In the genomic region with DNA sequence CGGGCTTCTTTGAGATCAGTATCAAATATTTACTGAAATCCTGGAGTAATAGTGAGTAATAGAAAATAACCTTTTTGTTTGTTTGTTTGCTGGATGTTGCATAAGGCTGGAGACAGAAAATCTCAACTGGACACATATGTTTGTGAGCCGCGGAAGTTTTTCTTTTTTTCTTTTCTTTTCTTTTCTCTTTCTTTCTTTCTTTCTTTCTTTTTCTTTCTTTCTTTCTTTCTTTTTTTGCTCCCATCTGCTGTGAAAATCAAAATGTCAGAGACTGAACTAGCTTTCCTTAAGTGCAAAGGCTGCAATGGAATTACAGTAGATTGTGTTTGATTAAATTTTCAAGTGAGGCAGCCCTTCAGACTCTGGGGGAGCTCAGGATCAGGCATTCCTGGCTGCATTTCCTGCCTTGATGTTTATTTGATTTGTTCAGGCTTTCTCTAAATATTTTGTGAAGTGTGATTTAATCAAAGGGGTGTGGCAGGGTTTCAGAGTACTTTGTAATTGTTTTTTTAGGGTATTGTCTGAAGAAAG, we compare ENCODE assay signal across 8 cellular contexts. TPM values are rescaled to one million over a fixed set of nuclear protein-coding genes. Genes with fewer than 3 reads are reported as not detected.
A peak's percentile ranks its signal among the peaks of the same experiment; 100 is the strongest.
DNase-seq lines count a peak whose midpoint lies in the region; ATAC-seq and TF ChIP-seq lines count a peak whose summit lies in the region.

No MANE protein-coding gene starts in this region.

- H3K4me3 ChIP-seq in Caco-2 (ENCODE audit: low read depth, low read length) (peak overlapping the region; percentile 64), neuron (ENCODE audit: low read length) (peak overlapping the region; percentile 79)

- ATAC-seq in effector memory CD8-positive, alpha-beta T cell (replicated peaks): no peak
- no peak for ATAC-seq in GM18909 (IDR thresholded peaks at IDR 0.05; ENCODE audit: poor library complexity, unreplicated experiment)
- no peak for ATAC-seq in GM18511 (IDR thresholded peaks at IDR 0.05; ENCODE audit: unreplicated experiment)
- no peak for ATAC-seq in HG03039 (IDR thresholded peaks at IDR 0.05; ENCODE audit: unreplicated experiment)

- H3K9me3 Mint-ChIP-seq in Caco-2 (ENCODE audit: unreplicated experiment): no peaks in the 10 kb centered on the region
- H3K9me3 Mint-ChIP-seq in effector memory CD8-positive, alpha-beta T cell: no peaks in the 10 kb centered on the region

- H3K27ac Mint-ChIP-seq in Caco-2 (ENCODE audit: unreplicated experiment): peak overlapping the region; percentile 83
- H3K27ac Mint-ChIP-seq in effector memory CD8-positive, alpha-beta T cell: peak overlapping the region; percentile 24 to 42

- peak overlapping the region; percentile 78 for H3K4me3 Mint-ChIP-seq in Caco-2 (ENCODE audit: unreplicated experiment)
- peak overlapping the region; percentile 70 to 77 for H3K4me3 Mint-ChIP-seq in effector memory CD8-positive, alpha-beta T cell

- H3K9me3 ChIP-seq in Caco-2: no peaks in the 10 kb centered on the region
- no peaks in the 10 kb centered on the region for H3K9me3 ChIP-seq in neuron (ENCODE audit: low read length)

- POLR2A ChIA-PET in Caco-2 (lab: Charles Lee): interaction anchor here (0.8 kb wide), 1 partner anchor 283 kb away, joined by 3 read pairs; no protein-coding TSS in a partner anchor

- DNase-seq in Caco-2 (no peak), NCI-H69 (lab: John Stamatoyannopoulos, UW) (peak; percentile 45), GM20000 (ENCODE audit: low spot score) (no peak)
- no peak for DNase-seq in effector memory CD8-positive, alpha-beta T cell

- no TSS peak for BruUV-seq in Caco-2 (replicated peaks; lab: Mats Ljungman, UMichigan)

- intact Hi-C loops in Caco-2 (cut with micrococcal nuclease; ENCODE audit: unreplicated experiment): loop anchor here (1.0 to 5.0 kb wide), 5 partner anchors 27 to 195 kb away; no protein-coding TSS in a partner anchor

- H3K27me3 ChIP-seq in Caco-2 (replicated peaks; ENCODE audit: control insufficient read depth, insufficient read depth, low read length): no peaks in the 10 kb centered on the region
- H3K27me3 ChIP-seq in neuron (ENCODE audit: insufficient read depth, low read length): no peaks in the 10 kb centered on the region

- H3K36me3 Mint-ChIP-seq in Caco-2 (ENCODE audit: insufficient read depth, unreplicated experiment): peaks cover 11% of the 10 kb centered on the region
- peaks cover 5% of the 10 kb centered on the region for H3K36me3 Mint-ChIP-seq in effector memory CD8-positive, alpha-beta T cell (ENCODE audit: insufficient read depth)

- peak overlapping the region; percentile 78 for H2AFZ ChIP-seq in neuron (ENCODE audit: low read depth, low read length)

- H3K4me1 ChIP-seq in Caco-2: peaks cover 21% of the 10 kb centered on the region
- H3K4me1 ChIP-seq in neuron (ENCODE audit: insufficient read depth, low read length): peaks cover 30% of the 10 kb centered on the region

- CTCF ChIA-PET in Caco-2 (lab: Charles Lee): interaction anchor here (0.6 to 1.2 kb wide), 3 partner anchors 25 to 283 kb away, joined by 3 to 5 read pairs (median 3); a partner anchor contains a TSS

- TF ChIP-seq CTCF in Caco-2 (IDR thresholded peaks at IDR 0.05; ENCODE audit: insufficient read depth in 1 of 2, low read depth in 1 of 2, low read length in 1 of 2, severe bottlenecking in 1 of 2, unreplicated experiment in 1 of 2) (no peak), GM20000 (IDR thresholded peaks at IDR 0.05; ENCODE audit: extremely low read depth, missing control alignments) (no peak)

- peaks cover 30% of the 10 kb centered on the region for H3K4me1 Mint-ChIP-seq in Caco-2 (ENCODE audit: low read depth, unreplicated experiment)
- peaks cover 10 to 16% of the 10 kb centered on the region in 2 donors for H3K4me1 Mint-ChIP-seq in effector memory CD8-positive, alpha-beta T cell (ENCODE audit: low read depth in 2 of 2)

- H3K27me3 Mint-ChIP-seq in Caco-2 (ENCODE audit: insufficient read depth, unreplicated experiment): no peaks in the 10 kb centered on the region
- H3K27me3 Mint-ChIP-seq in effector memory CD8-positive, alpha-beta T cell: peaks cover 10 to 59% of the 10 kb centered on the region in 2 donors

- H3K36me3 ChIP-seq in Caco-2 (ENCODE audit: control insufficient read depth, insufficient read depth, low read length) (no peaks in the 10 kb centered on the region), neuron (ENCODE audit: insufficient read depth, low read length) (no peaks in the 10 kb centered on the region)

RNA-seq across cellular contexts. Expression of a gene that starts 0.3 kb away (rescaled TPM):
- total RNA-seq in Caco-2 (2022): 91.3 and 118 TPM in 2 replicates
